1 cellular context compared by ENCODE assay signal in the genomic region with DNA sequence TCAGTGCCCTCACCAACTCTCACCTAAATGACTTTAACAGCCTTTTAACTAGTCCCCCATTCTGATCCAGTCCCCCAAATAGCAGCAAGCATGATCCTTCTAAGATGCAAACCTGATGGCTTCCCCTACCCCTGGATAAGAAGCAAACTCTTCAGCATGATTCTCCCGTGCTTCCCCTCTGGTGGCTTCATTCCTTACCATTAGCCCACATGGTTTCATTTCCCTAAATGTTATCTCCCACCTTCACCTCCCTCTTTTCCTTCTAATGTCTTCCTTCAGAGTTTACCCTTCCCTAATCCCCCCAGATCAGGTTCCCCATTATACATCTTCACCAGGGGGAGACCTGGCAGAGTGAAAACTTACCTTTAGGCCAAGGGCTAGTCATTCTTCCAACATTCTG.
TF ChIP-seq lines count a peak whose summit lies in the region.

No MANE protein-coding gene starts in this region.

TF ChIP-seq in H1, 55 proteins besides CTCF, POLR2A, EP300 and RAD21:
- TF ChIP-seq BACH1 (IDR thresholded peaks at IDR 0.05; ENCODE audit: low read length), result no peak
- TF ChIP-seq RFX5 (IDR thresholded peaks at IDR 0.05; ENCODE audit: borderline replicate concordance, low read depth, low read length), result no peak
- TF ChIP-seq GTF2F1 (IDR thresholded peaks at IDR 0.05; ENCODE audit: borderline replicate concordance, low read depth, low read length), result no peak
- no peak for TF ChIP-seq JUND (IDR thresholded peaks at IDR 0.05; ENCODE audit: low read length)
- TF ChIP-seq NRF1 (IDR thresholded peaks at IDR 0.05; ENCODE audit: low read depth, low read length), result no peak
- TF ChIP-seq, protein P1, sequence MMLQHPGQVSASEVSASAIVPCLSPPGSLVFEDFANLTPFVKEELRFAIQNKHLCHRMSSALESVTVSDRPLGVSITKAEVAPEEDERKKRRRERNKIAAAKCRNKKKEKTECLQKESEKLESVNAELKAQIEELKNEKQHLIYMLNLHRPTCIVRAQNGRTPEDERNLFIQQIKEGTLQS (IDR thresholded peaks at IDR 0.05; ENCODE audit: insufficient read depth, low read depth, low read length), result no peak
- no peak for TF ChIP-seq SUZ12 (IDR thresholded peaks at IDR 0.05; ENCODE audit: low read length)
- TF ChIP-seq PHF8 (conservative IDR thresholded peaks at IDR 0.05; ENCODE audit: low read depth, low read length), result no peak
- no peak for TF ChIP-seq KDM4A (IDR thresholded peaks at IDR 0.05; ENCODE audit: low read depth, low read length, severe bottlenecking)
- no peak for TF ChIP-seq POU5F1 (IDR thresholded peaks at IDR 0.05; ENCODE audit: low read depth, low read length)
- no peak for TF ChIP-seq NANOG (IDR thresholded peaks at IDR 0.05; ENCODE audit: insufficient read depth, low read depth, low read length, poor library complexity, severe bottlenecking)
- no peak for TF ChIP-seq POLR2AphosphoS5 (IDR thresholded peaks at IDR 0.05; ENCODE audit: low read depth, low read length)
- TF ChIP-seq, protein P2, sequence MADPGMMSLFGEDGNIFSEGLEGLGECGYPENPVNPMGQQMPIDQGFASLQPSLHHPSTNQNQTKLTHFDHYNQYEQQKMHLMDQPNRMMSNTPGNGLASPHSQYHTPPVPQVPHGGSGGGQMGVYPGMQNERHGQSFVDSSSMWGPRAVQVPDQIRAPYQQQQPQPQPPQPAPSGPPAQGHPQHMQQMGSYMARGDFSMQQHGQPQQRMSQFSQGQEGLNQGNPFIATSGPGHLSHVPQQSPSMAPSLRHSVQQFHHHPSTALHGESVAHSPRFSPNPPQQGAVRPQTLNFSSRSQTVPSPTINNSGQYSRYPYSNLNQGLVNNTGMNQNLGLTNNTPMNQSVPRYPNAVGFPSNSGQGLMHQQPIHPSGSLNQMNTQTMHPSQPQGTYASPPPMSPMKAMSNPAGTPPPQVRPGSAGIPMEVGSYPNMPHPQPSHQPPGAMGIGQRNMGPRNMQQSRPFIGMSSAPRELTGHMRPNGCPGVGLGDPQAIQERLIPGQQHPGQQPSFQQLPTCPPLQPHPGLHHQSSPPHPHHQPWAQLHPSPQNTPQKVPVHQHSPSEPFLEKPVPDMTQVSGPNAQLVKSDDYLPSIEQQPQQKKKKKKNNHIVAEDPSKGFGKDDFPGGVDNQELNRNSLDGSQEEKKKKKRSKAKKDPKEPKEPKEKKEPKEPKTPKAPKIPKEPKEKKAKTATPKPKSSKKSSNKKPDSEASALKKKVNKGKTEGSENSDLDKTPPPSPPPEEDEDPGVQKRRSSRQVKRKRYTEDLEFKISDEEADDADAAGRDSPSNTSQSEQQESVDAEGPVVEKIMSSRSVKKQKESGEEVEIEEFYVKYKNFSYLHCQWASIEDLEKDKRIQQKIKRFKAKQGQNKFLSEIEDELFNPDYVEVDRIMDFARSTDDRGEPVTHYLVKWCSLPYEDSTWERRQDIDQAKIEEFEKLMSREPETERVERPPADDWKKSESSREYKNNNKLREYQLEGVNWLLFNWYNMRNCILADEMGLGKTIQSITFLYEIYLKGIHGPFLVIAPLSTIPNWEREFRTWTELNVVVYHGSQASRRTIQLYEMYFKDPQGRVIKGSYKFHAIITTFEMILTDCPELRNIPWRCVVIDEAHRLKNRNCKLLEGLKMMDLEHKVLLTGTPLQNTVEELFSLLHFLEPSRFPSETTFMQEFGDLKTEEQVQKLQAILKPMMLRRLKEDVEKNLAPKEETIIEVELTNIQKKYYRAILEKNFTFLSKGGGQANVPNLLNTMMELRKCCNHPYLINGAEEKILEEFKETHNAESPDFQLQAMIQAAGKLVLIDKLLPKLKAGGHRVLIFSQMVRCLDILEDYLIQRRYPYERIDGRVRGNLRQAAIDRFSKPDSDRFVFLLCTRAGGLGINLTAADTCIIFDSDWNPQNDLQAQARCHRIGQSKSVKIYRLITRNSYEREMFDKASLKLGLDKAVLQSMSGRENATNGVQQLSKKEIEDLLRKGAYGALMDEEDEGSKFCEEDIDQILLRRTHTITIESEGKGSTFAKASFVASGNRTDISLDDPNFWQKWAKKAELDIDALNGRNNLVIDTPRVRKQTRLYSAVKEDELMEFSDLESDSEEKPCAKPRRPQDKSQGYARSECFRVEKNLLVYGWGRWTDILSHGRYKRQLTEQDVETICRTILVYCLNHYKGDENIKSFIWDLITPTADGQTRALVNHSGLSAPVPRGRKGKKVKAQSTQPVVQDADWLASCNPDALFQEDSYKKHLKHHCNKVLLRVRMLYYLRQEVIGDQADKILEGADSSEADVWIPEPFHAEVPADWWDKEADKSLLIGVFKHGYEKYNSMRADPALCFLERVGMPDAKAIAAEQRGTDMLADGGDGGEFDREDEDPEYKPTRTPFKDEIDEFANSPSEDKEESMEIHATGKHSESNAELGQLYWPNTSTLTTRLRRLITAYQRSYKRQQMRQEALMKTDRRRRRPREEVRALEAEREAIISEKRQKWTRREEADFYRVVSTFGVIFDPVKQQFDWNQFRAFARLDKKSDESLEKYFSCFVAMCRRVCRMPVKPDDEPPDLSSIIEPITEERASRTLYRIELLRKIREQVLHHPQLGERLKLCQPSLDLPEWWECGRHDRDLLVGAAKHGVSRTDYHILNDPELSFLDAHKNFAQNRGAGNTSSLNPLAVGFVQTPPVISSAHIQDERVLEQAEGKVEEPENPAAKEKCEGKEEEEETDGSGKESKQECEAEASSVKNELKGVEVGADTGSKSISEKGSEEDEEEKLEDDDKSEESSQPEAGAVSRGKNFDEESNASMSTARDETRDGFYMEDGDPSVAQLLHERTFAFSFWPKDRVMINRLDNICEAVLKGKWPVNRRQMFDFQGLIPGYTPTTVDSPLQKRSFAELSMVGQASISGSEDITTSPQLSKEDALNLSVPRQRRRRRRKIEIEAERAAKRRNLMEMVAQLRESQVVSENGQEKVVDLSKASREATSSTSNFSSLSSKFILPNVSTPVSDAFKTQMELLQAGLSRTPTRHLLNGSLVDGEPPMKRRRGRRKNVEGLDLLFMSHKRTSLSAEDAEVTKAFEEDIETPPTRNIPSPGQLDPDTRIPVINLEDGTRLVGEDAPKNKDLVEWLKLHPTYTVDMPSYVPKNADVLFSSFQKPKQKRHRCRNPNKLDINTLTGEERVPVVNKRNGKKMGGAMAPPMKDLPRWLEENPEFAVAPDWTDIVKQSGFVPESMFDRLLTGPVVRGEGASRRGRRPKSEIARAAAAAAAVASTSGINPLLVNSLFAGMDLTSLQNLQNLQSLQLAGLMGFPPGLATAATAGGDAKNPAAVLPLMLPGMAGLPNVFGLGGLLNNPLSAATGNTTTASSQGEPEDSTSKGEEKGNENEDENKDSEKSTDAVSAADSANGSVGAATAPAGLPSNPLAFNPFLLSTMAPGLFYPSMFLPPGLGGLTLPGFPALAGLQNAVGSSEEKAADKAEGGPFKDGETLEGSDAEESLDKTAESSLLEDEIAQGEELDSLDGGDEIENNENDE (IDR thresholded peaks at IDR 0.05; ENCODE audit: insufficient replicate concordance, low read length), result no peak
- no peak for TF ChIP-seq HDAC2 (IDR thresholded peaks at IDR 0.05; ENCODE audit: borderline replicate concordance in 1 of 2, low read depth in 2 of 2, low read length in 2 of 2)
- no peak for TF ChIP-seq BRCA1 (IDR thresholded peaks at IDR 0.05; ENCODE audit: low read depth, low read length)
TF ChIP-seq in H1: peak in this region for 0.
